Comparison of ENCODE assay signal across 1 cellular context in genomic region chr9:37119907-37120839, GRCh38.
TF ChIP-seq lines count a peak whose summit lies in the region.

TSS of gene ZCCHC7 (plus strand) at chr9:37120574.

TF ChIP-seq in K562, 482 proteins besides CTCF, POLR2A, EP300 and RAD21 (continued from another document and continues in another):
- TF ChIP-seq USF1 (CRISPR knock-in tag; IDR thresholded peaks at IDR 0.05) (peak; percentile 97), FOXO4 (CRISPR knock-in tag; IDR thresholded peaks at IDR 0.05) (peak; percentile 58; the same call in 1 of the 2 replicates), GABPB2 (CRISPR knock-in tag; conservative IDR thresholded peaks at IDR 0.05) (no peak), ESRRA (IDR thresholded peaks at IDR 0.05; ENCODE audit: borderline replicate concordance, low read depth) (peak; percentile 43), LEF1 (IDR thresholded peaks at IDR 0.05) (peak; percentile 37; the same call in 1 of the 2 replicates), MXD1 (CRISPR knock-in tag; IDR thresholded peaks at IDR 0.05; ENCODE audit: borderline replicate concordance, poor library complexity, severe bottlenecking) (peak; percentile 91), EP400 (IDR thresholded peaks at IDR 0.05) (peak; percentile 99), CTBP1 (IDR thresholded peaks at IDR 0.05; ENCODE audit: borderline replicate concordance) (peak; percentile 47; the same call in 1 of the 2 replicates), MBD1 (CRISPR knock-in tag; IDR thresholded peaks at IDR 0.05) (peak; percentile 96), ZNF830 (CRISPR knock-in tag; IDR thresholded peaks at IDR 0.05) (no peak), ZFP30 (CRISPR knock-in tag; IDR thresholded peaks at IDR 0.05; ENCODE audit: borderline replicate concordance) (no peak), ZKSCAN8 (CRISPR knock-in tag; IDR thresholded peaks at IDR 0.05) (no peak), CBX8 (IDR thresholded peaks at IDR 0.05; ENCODE audit: borderline replicate concordance, extremely low read depth, low read depth, low read length, poor library complexity, severe bottlenecking) (no peak), SRSF1 (IDR thresholded peaks at IDR 0.05; ENCODE audit: low read depth, low read length) (no peak), ARID3A (IDR thresholded peaks at IDR 0.05; ENCODE audit: borderline replicate concordance, low read depth, low read length) (no peak), KLF16 (IDR thresholded peaks at IDR 0.05) (no peak), GMEB1 (CRISPR knock-in tag; IDR thresholded peaks at IDR 0.05) (peak; percentile 82), OTX1 (CRISPR knock-in tag; IDR thresholded peaks at IDR 0.05) (peak; percentile 48; the same call in 1 of the 2 replicates), STAG1 (CRISPR knock-in tag; IDR thresholded peaks at IDR 0.05; ENCODE audit: borderline replicate concordance) (peak; percentile 81), TOE1 (IDR thresholded peaks at IDR 0.05; ENCODE audit: borderline replicate concordance) (peak; percentile 0), TOE1 (CRISPR knock-in tag; IDR thresholded peaks at IDR 0.05; ENCODE audit: borderline replicate concordance, low read depth) (peak; percentile 98), ZNF436 (CRISPR knock-in tag; IDR thresholded peaks at IDR 0.05) (peak; percentile 57; the same call in 1 of the 2 replicates), TAF1 (IDR thresholded peaks at IDR 0.05; ENCODE audit: control insufficient read depth, extremely low read depth, insufficient read depth, low read length, severe bottlenecking) (peak; percentile 87), TCFL5 (CRISPR knock-in tag; conservative IDR thresholded peaks at IDR 0.05) (no peak), PTRF (tag; IDR thresholded peaks at IDR 0.05) (peak; percentile 76; the same call in 1 of the 2 replicates), HMGXB4 (CRISPR knock-in tag; IDR thresholded peaks at IDR 0.05) (peak; percentile 97), TCF15 (CRISPR knock-in tag; IDR thresholded peaks at IDR 0.05) (peak; percentile 90; the same call in 1 of the 2 replicates), TCF7 (IDR thresholded peaks at IDR 0.05; ENCODE audit: borderline replicate concordance) (0 out of 2 replicates have a peak, but pooled peaks have one; percentile 14), RNF2 (IDR thresholded peaks at IDR 0.05) (peak; percentile 99), CEBPG (CRISPR knock-in tag; IDR thresholded peaks at IDR 0.05) (peak; percentile 72; the same call in 1 of the 2 replicates), CEBPG (tag; conservative IDR thresholded peaks at IDR 0.05 in 1 of 2, IDR thresholded peaks at IDR 0.05 in 1 of 2) (no peak), NBN (IDR thresholded peaks at IDR 0.05; ENCODE audit: low read depth) (peak; percentile 88), ILK (tag; IDR thresholded peaks at IDR 0.05; ENCODE audit: borderline replicate concordance, low read depth) (no peak), THRB (CRISPR knock-in tag; conservative IDR thresholded peaks at IDR 0.05) (0 out of 2 replicates have a peak, but pooled peaks have one; percentile 13), SETDB1 (IDR thresholded peaks at IDR 0.05; ENCODE audit: low read length) (peak; percentile 85), NFRKB (IDR thresholded peaks at IDR 0.05; ENCODE audit: low read depth) (peak; percentile 86), CREBBP (IDR thresholded peaks at IDR 0.05; ENCODE audit: low read depth, low read length) (no peak), POLR2AphosphoS2 (IDR thresholded peaks at IDR 0.05; ENCODE audit: low read length) (no peak), NFXL1 (CRISPR knock-in tag; IDR thresholded peaks at IDR 0.05) (0 out of 2 replicates have a peak, but pooled peaks have one; percentile 56), KDM4B (IDR thresholded peaks at IDR 0.05; ENCODE audit: borderline replicate concordance in 2 of 2, low read depth in 1 of 2) (0 out of 4 replicates have a peak, but pooled peaks of 1 of the 2 experiments have one; percentile 88), E2F6 (IDR thresholded peaks at IDR 0.05; ENCODE audit: borderline replicate concordance in 1 of 2, extremely low read depth in 1 of 2, insufficient read depth in 1 of 2, insufficient read length in 1 of 2, low read depth in 1 of 2, low read length in 1 of 2, poor library complexity in 1 of 2, severe bottlenecking in 1 of 2) (peak; percentile 100), KDM1A (IDR thresholded peaks at IDR 0.05) (no peak), ZC3H4 (CRISPR knock-in tag; IDR thresholded peaks at IDR 0.05; ENCODE audit: borderline replicate concordance) (peak; percentile 95), HDAC1 (IDR thresholded peaks at IDR 0.05) (peak in 1 of 2 experiments; percentile 97; a peak in 2 of 4 replicates), SMAD3 (CRISPR knock-in tag; conservative IDR thresholded peaks at IDR 0.05) (peak; percentile 87), ZNF766 (CRISPR knock-in tag; conservative IDR thresholded peaks at IDR 0.05) (peak; percentile 85), ZNF76 (CRISPR knock-in tag; IDR thresholded peaks at IDR 0.05; ENCODE audit: borderline replicate concordance) (peak; percentile 85), THAP7 (CRISPR knock-in tag; IDR thresholded peaks at IDR 0.05) (0 out of 2 replicates have a peak, but pooled peaks have one; percentile 61), ZNF184 (CRISPR knock-in tag; IDR thresholded peaks at IDR 0.05) (no peak), ZNF511 (CRISPR knock-in tag; IDR thresholded peaks at IDR 0.05) (peak; percentile 100), DMBX1 (CRISPR knock-in tag; IDR thresholded peaks at IDR 0.05; ENCODE audit: borderline replicate concordance) (peak; percentile 97), MYNN (IDR thresholded peaks at IDR 0.05) (no peak; the same call in 1 of the 2 replicates), MYNN (CRISPR knock-in tag; IDR thresholded peaks at IDR 0.05) (no peak), ZBTB12 (CRISPR knock-in tag; IDR thresholded peaks at IDR 0.05) (peak; percentile 79)
